ENCODE assay signal across 8 cellular contexts in the genomic region with DNA sequence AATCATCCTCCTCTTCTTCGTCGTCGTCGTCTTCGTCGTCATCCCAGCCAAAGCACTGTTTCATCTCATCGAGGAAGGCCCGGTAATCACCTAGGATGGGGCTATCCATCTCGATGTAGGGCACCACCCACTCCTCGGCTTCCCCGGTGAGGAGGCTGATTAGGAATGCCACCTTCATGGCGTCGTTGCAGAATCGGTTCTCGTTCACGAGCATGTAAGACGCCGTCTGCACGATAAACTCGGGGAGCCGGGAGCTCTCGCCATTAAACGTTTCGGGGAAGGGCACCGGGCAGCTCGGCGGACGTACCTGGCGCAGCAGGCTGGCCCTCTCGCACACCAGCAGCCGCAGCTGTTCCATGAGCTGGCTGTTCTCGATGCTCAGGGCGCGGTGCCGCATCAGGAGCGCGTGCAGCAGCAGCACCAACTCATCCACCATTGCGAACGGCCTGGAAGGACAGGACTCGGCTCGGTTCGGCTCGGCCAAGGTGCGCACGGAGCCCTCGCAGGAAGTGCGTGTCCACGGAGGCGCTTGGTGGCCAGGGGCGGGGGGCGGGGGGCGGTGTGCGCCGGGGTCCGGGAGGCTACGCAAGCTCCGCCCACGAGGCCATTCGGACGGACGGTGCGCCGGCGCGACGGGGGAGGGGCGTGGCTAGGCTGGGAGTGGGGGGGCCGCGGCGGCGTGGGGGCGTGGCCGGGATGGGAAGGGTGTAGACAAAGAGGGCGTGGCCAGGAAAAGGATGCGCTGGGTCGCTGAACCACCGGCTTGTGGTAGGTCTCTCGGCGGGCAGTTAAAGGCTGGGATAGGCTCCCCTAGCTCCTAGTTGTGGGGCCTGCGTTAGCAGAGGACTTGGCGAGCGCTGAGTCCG. TPM values are rescaled to one million over a fixed set of nuclear protein-coding genes. Genes with fewer than 3 reads are reported as not detected.
DNase-seq lines count a peak whose midpoint lies in the region; ATAC-seq lines count a peak whose summit lies in the region.

A gene (minus strand): TSS at position 544 of the 866 bp plus-strand sequence. CDS start 108 bp downstream, at position 436.

- CTCF ChIA-PET in activated CD8-positive, alpha-beta memory T cell treated with anti-CD3 and anti-CD28 coated beads, Interleukin-2, amount 10 ng/mL, durations not matched to agents 7 days and 5 days (lab: Charles Lee), result no interaction called here

- H3K27ac Mint-ChIP-seq in activated CD8-positive, alpha-beta memory T cell treated with anti-CD3 and anti-CD28 coated beads, Interleukin-2, amount 10 ng/mL, durations not matched to agents 7 days and 5 days, result no peak within 1 kb of the TSS

- ATAC-seq in activated CD8-positive, alpha-beta memory T cell treated with anti-CD3 and anti-CD28 coated beads, Interleukin-2, amount 10 ng/mL, durations not matched to agents 7 days and 5 days, result peak; percentile 58
- ATAC-seq in GM18861 (IDR thresholded peaks at IDR 0.05; ENCODE audit: unreplicated experiment) (no peak), GM19452 (IDR thresholded peaks at IDR 0.05; ENCODE audit: unreplicated experiment) (no peak)

- H3K36me3 Mint-ChIP-seq in activated CD8-positive, alpha-beta memory T cell treated with anti-CD3 and anti-CD28 coated beads, Interleukin-2, amount 10 ng/mL, durations not matched to agents 7 days and 5 days, result no peaks in the 10 kb centered on the region

- peak within 1 kb of the TSS; percentile 43 for H3K4me3 Mint-ChIP-seq in activated CD8-positive, alpha-beta memory T cell treated with anti-CD3 and anti-CD28 coated beads, Interleukin-2, amount 10 ng/mL, durations not matched to agents 7 days and 5 days

- H3K27me3 Mint-ChIP-seq in activated CD8-positive, alpha-beta memory T cell treated with anti-CD3 and anti-CD28 coated beads, Interleukin-2, amount 10 ng/mL, durations not matched to agents 7 days and 5 days, result no peaks in the 10 kb centered on the region

- H3K9me3 Mint-ChIP-seq in activated CD8-positive, alpha-beta memory T cell treated with anti-CD3 and anti-CD28 coated beads, Interleukin-2, amount 10 ng/mL, durations not matched to agents 7 days and 5 days (ENCODE audit: low read depth), result no peaks in the 10 kb centered on the region

- DNase-seq in DMS53 (lab: John Stamatoyannopoulos, UW) (peak; percentile 93), NCI-H2171 (lab: John Stamatoyannopoulos, UW) (peak; percentile 46), lung microvascular endothelial cell (ENCODE audit: low read depth in 2 of 2) (peak; percentile 78 to 89)
- DNase-seq in activated CD8-positive, alpha-beta memory T cell treated with anti-CD3 and anti-CD28 coated beads, Interleukin-2, amount 10 ng/mL, durations not matched to agents 7 days and 5 days, result peak; percentile 53
- peak; percentile 38 for DNase-seq in effector CD8-positive, alpha-beta T cell (lab: John Stamatoyannopoulos, UW)
- peak; percentile 62 to 75 for DNase-seq in stimulated activated CD4-positive, alpha-beta T cell treated with anti-CD3 and anti-CD28 coated beads, Interleukin-4, amount 100 ng/mL, for 4 hours

- peaks cover 4% of the 10 kb centered on the region for H3K4me1 Mint-ChIP-seq in activated CD8-positive, alpha-beta memory T cell treated with anti-CD3 and anti-CD28 coated beads, Interleukin-2, amount 10 ng/mL, durations not matched to agents 7 days and 5 days

RNA-seq across cellular contexts. Expression of the gene that starts here (rescaled TPM):
- 1 to 10 TPM; 1.3 to 2.0 TPM for total RNA-seq in activated CD8-positive, alpha-beta memory T cell treated with anti-CD3 and anti-CD28 coated beads, Interleukin-2, amount 10 ng/mL, durations not matched to agents 7 days and 5 days
- total RNA-seq in lung microvascular endothelial cell, result 5.0 and 7.1 TPM in 2 replicates

Comparison
In these comparisons a context has a peak if more than half of its experiments do, and no peak if none do; other contexts are left out.
1. DNase-seq: peak in every context shown above with its lines; median percentile 93 in DMS53; 84 in lung microvascular endothelial cell; 68 in stimulated activated CD4-positive, alpha-beta T cell treated with anti-CD3 and anti-CD28 coated beads, Interleukin-4, amount 100 ng/mL, for 4 hours; 53 in activated CD8-positive, alpha-beta memory T cell treated with anti-CD3 and anti-CD28 coated beads, Interleukin-2, amount 10 ng/mL, durations not matched to agents 7 days and 5 days; 46 in NCI-H2171; 38 in effector CD8-positive, alpha-beta T cell.